Comparison of ENCODE assay signal across 9 cellular contexts in the genomic region with DNA sequence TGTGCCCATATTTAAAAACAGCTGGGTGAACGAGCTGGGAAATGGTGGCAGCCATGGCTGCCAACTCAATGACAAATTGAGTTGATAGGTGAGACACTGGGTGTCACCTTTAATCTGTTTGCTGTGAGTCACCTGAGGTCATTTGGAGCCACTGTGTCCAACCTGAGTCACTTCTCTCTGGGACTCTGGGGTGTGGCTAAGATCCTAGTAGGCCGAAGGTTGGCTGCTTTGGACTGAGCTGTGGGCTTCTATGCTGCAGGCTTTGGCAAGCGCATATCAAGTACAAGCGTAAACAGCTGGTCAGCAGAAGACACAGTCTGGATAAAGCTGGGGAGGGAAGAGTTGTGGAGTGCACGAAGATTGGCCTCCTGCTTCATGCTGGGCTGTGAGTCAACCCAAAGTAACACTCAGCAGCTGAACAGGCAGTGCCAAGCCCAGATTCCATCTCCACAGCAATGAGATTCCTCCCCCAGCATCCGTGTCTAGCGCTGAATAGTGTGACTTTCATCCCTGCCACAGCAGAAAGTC. TPM values are rescaled to one million over a fixed set of nuclear protein-coding genes. Genes with fewer than 3 reads are reported as not detected.
DNase-seq lines count a peak whose midpoint lies in the region; ATAC-seq, FAIRE-seq and TF ChIP-seq lines count a peak whose summit lies in the region.
"Had no signal": no experiment of that assay in that cellular context is flagged by ENCODE, and none has a peak within 500 bp of the region (broad histone marks: within the 10 kb centered on the region; RNA-seq: fewer than 3 reads in every experiment).

No MANE protein-coding gene starts in this region.

- DNase-seq in Ammon's horn (ENCODE audit: low spot score) = peak; percentile 83
- DNase-seq in RCC 7860 (ENCODE audit: low spot score) = peak; percentile 95
- peak; percentile 94 for DNase-seq in fibroblast of the conjunctiva (ENCODE audit: low read depth)
- DNase-seq in ovary = peak; percentile 49 to 75 (median 69)
- no peak for DNase-seq in NCI-H345 treated with DMSO at 0.1 percent for 48 hours (lab: John Stamatoyannopoulos, UW; ENCODE audit: unreplicated experiment)
- DNase-seq in activated T-cell treated with anti-CD3 and anti-CD28 coated beads, Interleukin-2, amount 50 U/mL, for 1 hour = no peak
- DNase-seq: effector CD8-positive, alpha-beta T cell had no signal

- peak; percentile 89 for FAIRE-seq in RCC 7860 (lab: Jason Lieb, UNC)

- no peaks in the 10 kb centered on the region for H3K27me3 ChIP-seq in ovary

- TF ChIP-seq POLR2A in ovary (IDR thresholded peaks at IDR 0.05) = no peak

- intact Hi-C loops in ovary (cut with DNase I) = no loop called here

- no peak overlapping the region for H3K27ac ChIP-seq in ovary

- no peaks in the 10 kb centered on the region for H3K36me3 ChIP-seq in ovary

- TF ChIP-seq CTCF in ovary (IDR thresholded peaks at IDR 0.05) = no peak

- H3K4me3 ChIP-seq in ovary = no peak overlapping the region

- no peaks in the 10 kb centered on the region for H3K9me3 ChIP-seq in ovary

- peaks cover 4% of the 10 kb centered on the region for H3K4me1 ChIP-seq in ovary (ENCODE audit: insufficient read depth)

- TF ChIP-seq EP300 in ovary (IDR thresholded peaks at IDR 0.05) = no peak

- 10 to 27% (median 16%) methylated on average over 7 of the region's 7 CpGs for WGBS in ovary, 3 donors

- ATAC-seq in GM21528 (IDR thresholded peaks at IDR 0.05; ENCODE audit: low FRiP score, unreplicated experiment) (no peak), GM18498 (IDR thresholded peaks at IDR 0.05; ENCODE audit: unreplicated experiment) (no peak)

RNA-seq across cellular contexts. Expression of gene TEX35, which starts 24.0 kb away (rescaled TPM):
- not detected for total RNA-seq in ovary
- polyA plus RNA-seq in ovary = not detected

RNA-seq across cellular contexts. Expression of gene CLEC20A, which starts 40.1 kb away (rescaled TPM):
- total RNA-seq in ovary = not detected
- polyA plus RNA-seq in ovary = not detected

Comparison
In these comparisons a context has a peak if more than half of its experiments do, and no peak if none do; other contexts are left out.
1. DNase-seq: peak in Ammon's horn (single experiment), RCC 7860 (single experiment), fibroblast of the conjunctiva (single experiment) and ovary (5 of 5); none in NCI-H345 treated with DMSO at 0.1 percent for 48 hours (single experiment) and activated T-cell treated with anti-CD3 and anti-CD28 coated beads, Interleukin-2, amount 50 U/mL, for 1 hour (single experiment).